8 cellular contexts compared by ENCODE assay signal in genomic region chr16:2267913-2268666, GRCh38. TPM values are rescaled to one million over a fixed set of nuclear protein-coding genes. Genes with fewer than 3 reads are reported as not detected.
DNase-seq lines count a peak whose midpoint lies in the region; ATAC-seq and TF ChIP-seq lines count a peak whose summit lies in the region.

TSS of gene RNPS1 (minus strand) at chr16:2268126. CDS start at chr16:2264643, 3,483 bp downstream.

- peaks cover 10% of the 10 kb centered on the region for H3K36me3 ChIP-seq in CD4-positive, alpha-beta memory T cell (ENCODE audit: insufficient read depth, low read length)
- H3K36me3 ChIP-seq in ectodermal cell (ENCODE audit: control insufficient read depth, insufficient read depth, low read length), result peaks cover 9% of the 10 kb centered on the region
- H3K36me3 ChIP-seq in lower lobe of right lung, result peaks cover 19% of the 10 kb centered on the region

- peaks cover 0 to 3% (median 0%) of the 10 kb centered on the region in 8 donors for H3K9me3 Mint-ChIP-seq in CD4-positive, alpha-beta memory T cell
- no peaks in the 10 kb centered on the region for H3K9me3 Mint-ChIP-seq in activated CD8-positive, alpha-beta T cell treated with anti-CD3 and anti-CD28 coated beads for 36 hours

- H3K9me3 ChIP-seq in CD4-positive, alpha-beta memory T cell (ENCODE audit: control insufficient read depth in 1 of 2, low read length in 2 of 2), result no peaks in the 10 kb centered on the region
- H3K9me3 ChIP-seq in ectodermal cell (ENCODE audit: control insufficient read depth, low read length) (no peaks in the 10 kb centered on the region), lower lobe of right lung (no peaks in the 10 kb centered on the region)

- peaks cover 0 to 3% of the 10 kb centered on the region in 2 donors for H3K27me3 Mint-ChIP-seq in CD4-positive, alpha-beta memory T cell
- no peaks in the 10 kb centered on the region for H3K27me3 Mint-ChIP-seq in activated CD8-positive, alpha-beta T cell treated with anti-CD3 and anti-CD28 coated beads for 36 hours

- POLR2A ChIA-PET in CD4-positive, alpha-beta memory T cell (lab: Charles Lee; ENCODE audit: partially characterized antibody), result interaction anchor here (0.7 to 2.4 kb wide), 13 partner anchors 11 to 1632 kb away, joined by 3 to 20 read pairs (median 4); partner anchors contain the start of genes ABCA3, AMDHD2, ATP6V0C and ECI1
- POLR2A ChIA-PET in activated CD8-positive, alpha-beta T cell treated with anti-CD3 and anti-CD28 coated beads for 36 hours (lab: Charles Lee), result interaction anchor here (0.7 to 2.0 kb wide), 13 partner anchors 8 to 251 kb away, joined by 3 to 20 read pairs (median 3); partner anchors contain the start of genes AMDHD2, ECI1, TEDC2 and TRAF7

- no peaks in the 10 kb centered on the region for H3K27me3 ChIP-seq in CD4-positive, alpha-beta memory T cell (ENCODE audit: insufficient read depth, low read length)
- H3K27me3 ChIP-seq in ectodermal cell (ENCODE audit: control insufficient read depth, insufficient read depth, low read length, poor library complexity, severe bottlenecking) (no peaks in the 10 kb centered on the region), lower lobe of right lung (ENCODE audit: low read depth) (no peaks in the 10 kb centered on the region)

- ATAC-seq in GM19452 (IDR thresholded peaks at IDR 0.05; ENCODE audit: unreplicated experiment), result peak; percentile 78
- peak; percentile 91 for ATAC-seq in activated CD8-positive, alpha-beta T cell treated with anti-CD3 and anti-CD28 coated beads for 36 hours
- peak; percentile 89 to 95 for ATAC-seq in lower lobe of right lung

- TF ChIP-seq CTCF in activated CD8-positive, alpha-beta T cell treated with anti-CD3 and anti-CD28 coated beads for 36 hours (IDR thresholded peaks at IDR 0.05), result no peak
- TF ChIP-seq CTCF in lower lobe of right lung (IDR thresholded peaks at IDR 0.05), result no peak

- H3K4me1 ChIP-seq in CD4-positive, alpha-beta memory T cell (ENCODE audit: insufficient read depth, low read length), result peaks cover 35% of the 10 kb centered on the region
- H3K4me1 ChIP-seq in ectodermal cell (ENCODE audit: control insufficient read depth, insufficient read depth, low read length), result peaks cover 15% of the 10 kb centered on the region
- peaks cover 36% of the 10 kb centered on the region for H3K4me1 ChIP-seq in lower lobe of right lung

- peak within 1 kb of the TSS; percentile 94 to 98 (median 96) for H3K4me3 Mint-ChIP-seq in CD4-positive, alpha-beta memory T cell
- peak within 1 kb of the TSS; percentile 76 for H3K4me3 Mint-ChIP-seq in activated CD8-positive, alpha-beta T cell treated with anti-CD3 and anti-CD28 coated beads for 36 hours

- CTCF ChIA-PET in CD4-positive, alpha-beta memory T cell (lab: Charles Lee; ENCODE audit: partially characterized antibody), result interaction anchor here (1.7 kb wide), 1 partner anchor 74 kb away, joined by 6 read pairs; no protein-coding TSS in a partner anchor
- CTCF ChIA-PET in activated CD8-positive, alpha-beta T cell treated with anti-CD3 and anti-CD28 coated beads for 36 hours (lab: Charles Lee), result no interaction called here

- H3K36me3 Mint-ChIP-seq in CD4-positive, alpha-beta memory T cell, result peaks cover 0 to 32% of the 10 kb centered on the region in 2 donors
- peaks cover 40% of the 10 kb centered on the region for H3K36me3 Mint-ChIP-seq in activated CD8-positive, alpha-beta T cell treated with anti-CD3 and anti-CD28 coated beads for 36 hours (ENCODE audit: low read depth)

- peak within 1 kb of the TSS; percentile 88 for H3K27ac ChIP-seq in CD4-positive, alpha-beta memory T cell (ENCODE audit: low read depth, low read length)
- H3K27ac ChIP-seq in ectodermal cell (ENCODE audit: insufficient read depth, low read depth, low read length, poor library complexity, severe bottlenecking) (peak within 1 kb of the TSS; percentile 99), lower lobe of right lung (peak within 1 kb of the TSS; percentile 98)

- 0% methylated on average over 88 of the region's 88 CpGs for WGBS in ectodermal cell, 2 experiments

- peak within 1 kb of the TSS; percentile 69 to 99 for H3K4me3 ChIP-seq in CD4-positive, alpha-beta memory T cell (ENCODE audit: low read length in 2 of 2)
- peak within 1 kb of the TSS; percentile 73 for H3K4me3 ChIP-seq in ectodermal cell (ENCODE audit: insufficient read depth, low read depth, low read length)
- peak within 1 kb of the TSS; percentile 99 for H3K4me3 ChIP-seq in lower lobe of right lung

- H3K4me1 Mint-ChIP-seq in CD4-positive, alpha-beta memory T cell, result peaks cover 25 to 54% (median 35%) of the 10 kb centered on the region in 4 donors
- H3K4me1 Mint-ChIP-seq in activated CD8-positive, alpha-beta T cell treated with anti-CD3 and anti-CD28 coated beads for 36 hours (ENCODE audit: low read depth), result peaks cover 38% of the 10 kb centered on the region

- peak; percentile 95 to 98 (median 95) for DNase-seq in CD4-positive, alpha-beta memory T cell
- peak; percentile 89 for DNase-seq in HK-2 (ENCODE audit: unreplicated experiment)
- DNase-seq in NCI-H82 treated with DMSO at 0.1 percent for 48 hours (lab: John Stamatoyannopoulos, UW; ENCODE audit: unreplicated experiment), result peak; percentile 72
- peak; percentile 97 for DNase-seq in activated CD8-positive, alpha-beta T cell treated with anti-CD3 and anti-CD28 coated beads for 36 hours
- peak; percentile 98 for DNase-seq in lower lobe of right lung
- DNase-seq in stimulated activated CD4-positive, alpha-beta T cell treated with anti-CD3 and anti-CD28 coated beads, TNF-alpha, amount 100 ng/mL, for 1 hour (ENCODE audit: low read depth in 3 of 3, low spot score in 1 of 3), result peak; percentile 84 to 93 (median 87)

- intact Hi-C loops in CD4-positive, alpha-beta memory T cell (cut with micrococcal nuclease), result loop anchor here (1.0 to 10.0 kb wide), 11 partner anchors 17 to 656 kb away; partner anchors contain the start of genes ABCA3, ATP6V0C, CCNF and CRAMP1
- intact Hi-C loops in activated CD8-positive, alpha-beta T cell treated with anti-CD3 and anti-CD28 coated beads for 36 hours (cut with micrococcal nuclease), result no loop called here
- intact Hi-C loops in lower lobe of right lung (cut with DNase I), result no loop called here

- H3K27ac Mint-ChIP-seq in CD4-positive, alpha-beta memory T cell, result peak within 1 kb of the TSS; percentile 98 to 99 (median 98)
- peak within 1 kb of the TSS; percentile 97 for H3K27ac Mint-ChIP-seq in activated CD8-positive, alpha-beta T cell treated with anti-CD3 and anti-CD28 coated beads for 36 hours

RNA-seq across cellular contexts. Expression of gene RNPS1, which starts in this region (rescaled TPM):
- total RNA-seq in CD4-positive, alpha-beta memory T cell, result 100 to 1,000 TPM; 151 to 152 TPM
- 100 to 1,000 TPM; 265 to 267 TPM for polyA plus RNA-seq in CD4-positive, alpha-beta memory T cell
- 100 to 1,000 TPM; 334 to 358 TPM for total RNA-seq in activated CD8-positive, alpha-beta T cell treated with anti-CD3 and anti-CD28 coated beads for 36 hours
- 370 TPM for polyA plus RNA-seq in ectodermal cell (2013, experiment 1 of 4)
- polyA plus RNA-seq in ectodermal cell (2013, experiment 2 of 4), result 358 TPM
- 221 TPM for polyA plus RNA-seq in ectodermal cell (2013, experiment 3 of 4)
- polyA plus RNA-seq in ectodermal cell (2013, experiment 4 of 4), result 244 TPM
- total RNA-seq in lower lobe of right lung, result 98.6 TPM

Comparison
In these comparisons a context has a peak if more than half of its experiments do, and no peak if none do; other contexts are left out.
1. Peak in every context shown above with its lines: DNase-seq, ATAC-seq, H3K4me3 ChIP-seq and H3K27ac ChIP-seq.